ENCODE assay signal across 22 cellular contexts in genomic region chr3:167983583-167983982, GRCh38.
"Had no signal": no experiment of that assay in that cellular context is flagged by ENCODE, and none has a peak within 500 bp of the region (broad histone marks: within the 10 kb centered on the region; RNA-seq: fewer than 3 reads in every experiment).

No MANE protein-coding gene starts in this region.

- H3K27me3 ChIP-seq: ovary, right atrium auricular region, right lobe of liver, stomach, testis, thyroid gland, upper lobe of right lung had no signal

- H3K27ac ChIP-seq: left ventricle myocardium inferior, ovary, right atrium auricular region, right lobe of liver, stomach, testis, thyroid gland, upper lobe of right lung had no signal

- H3K4me3 ChIP-seq: left ventricle myocardium inferior, lung, ovary, right atrium auricular region, right lobe of liver, stomach, testis, thyroid gland, upper lobe of right lung had no signal

- DNase-seq: hypothalamus; immature natural killer cell; kidney; left ventricle myocardium inferior; mesendoderm; naive thymus-derived CD4-positive, alpha-beta T cell; ovary; right lobe of liver; stimulated activated CD4-positive, alpha-beta T cell treated with anti-CD3 and anti-CD28 coated beads, Interleukin-12 subunit alpha, Interleukin-12 subunit beta, amount 100 ng/mL, for 4 hours; stimulated activated CD4-positive, alpha-beta T cell treated with anti-CD3 and anti-CD28 coated beads, Interleukin-15, amount 100 ng/mL, for 24 hours; stimulated activated CD4-positive, alpha-beta T cell treated with anti-CD3 and anti-CD28 coated beads, Interleukin-2, amount 100 ng/mL, for 24 hours; stimulated activated CD4-positive, alpha-beta T cell treated with anti-CD3 and anti-CD28 coated beads, Interleukin-4, amount 100 ng/mL, for 1 hour; stimulated activated naive B cell treated with anti-CD40 and anti-IgM and Interleukin-4, amounts not matched to agents 10 μg/mL and 1 μg/mL and 100 μg/mL, for 72 hours; stimulated activated naive CD8-positive, alpha-beta T cell treated with anti-CD3 and anti-CD28 coated beads, Interleukin-15, Interleukin-2, amounts not matched to agents 100 U/mL and 50 U/mL, for 24 hours; stomach; testis; thyroid gland; trophoblast cell; upper lobe of right lung had no signal

- ATAC-seq: naive thymus-derived CD4-positive, alpha-beta T cell; natural killer cell treated with Interleukin-12 subunit alpha and Interleukin-12 subunit beta and Interleukin-15 and Interleukin-18, amount 100 ng/mL, for 72 hours; right lobe of liver; stimulated activated naive B cell treated with anti-CD40 and anti-IgM and Interleukin-4, amounts not matched to agents 10 μg/mL and 1 μg/mL and 100 μg/mL, for 72 hours; stimulated activated naive CD8-positive, alpha-beta T cell treated with anti-CD3 and anti-CD28 coated beads, Interleukin-15, Interleukin-2, amounts not matched to agents 100 U/mL and 50 U/mL, for 24 hours; upper lobe of right lung had no signal

- H3K9me3 ChIP-seq: left ventricle myocardium inferior, ovary, right atrium auricular region, right lobe of liver, stomach, testis, thyroid gland, upper lobe of right lung had no signal

- H3K36me3 ChIP-seq: left ventricle myocardium inferior, ovary, right atrium auricular region, right lobe of liver, stomach, thyroid gland, upper lobe of right lung had no signal

- H3K4me1 ChIP-seq: left ventricle myocardium inferior, right atrium auricular region, right lobe of liver, testis, thyroid gland, upper lobe of right lung had no signal
